1 cellular context compared by ENCODE assay signal in genomic region chr2:87455209-87455842, GRCh38.
TF ChIP-seq lines count a peak whose summit lies in the region.

No MANE protein-coding gene starts in this region.

TF ChIP-seq in SK-N-SH, 30 proteins besides CTCF, POLR2A, EP300 and RAD21:
- TF ChIP-seq FOSL2 (IDR thresholded peaks at IDR 0.05; ENCODE audit: borderline replicate concordance, low read depth) = 0 out of 2 replicates have a peak, but pooled peaks have one; percentile 12
- peak; percentile 21; the same call in 1 of the 2 replicates for TF ChIP-seq JUND (IDR thresholded peaks at IDR 0.05)
TF ChIP-seq in SK-N-SH: peak in this region for 2; not testable (repeated sequence) for 28.
